Comparison of ENCODE assay signal across 1 cellular context in the genomic region with DNA sequence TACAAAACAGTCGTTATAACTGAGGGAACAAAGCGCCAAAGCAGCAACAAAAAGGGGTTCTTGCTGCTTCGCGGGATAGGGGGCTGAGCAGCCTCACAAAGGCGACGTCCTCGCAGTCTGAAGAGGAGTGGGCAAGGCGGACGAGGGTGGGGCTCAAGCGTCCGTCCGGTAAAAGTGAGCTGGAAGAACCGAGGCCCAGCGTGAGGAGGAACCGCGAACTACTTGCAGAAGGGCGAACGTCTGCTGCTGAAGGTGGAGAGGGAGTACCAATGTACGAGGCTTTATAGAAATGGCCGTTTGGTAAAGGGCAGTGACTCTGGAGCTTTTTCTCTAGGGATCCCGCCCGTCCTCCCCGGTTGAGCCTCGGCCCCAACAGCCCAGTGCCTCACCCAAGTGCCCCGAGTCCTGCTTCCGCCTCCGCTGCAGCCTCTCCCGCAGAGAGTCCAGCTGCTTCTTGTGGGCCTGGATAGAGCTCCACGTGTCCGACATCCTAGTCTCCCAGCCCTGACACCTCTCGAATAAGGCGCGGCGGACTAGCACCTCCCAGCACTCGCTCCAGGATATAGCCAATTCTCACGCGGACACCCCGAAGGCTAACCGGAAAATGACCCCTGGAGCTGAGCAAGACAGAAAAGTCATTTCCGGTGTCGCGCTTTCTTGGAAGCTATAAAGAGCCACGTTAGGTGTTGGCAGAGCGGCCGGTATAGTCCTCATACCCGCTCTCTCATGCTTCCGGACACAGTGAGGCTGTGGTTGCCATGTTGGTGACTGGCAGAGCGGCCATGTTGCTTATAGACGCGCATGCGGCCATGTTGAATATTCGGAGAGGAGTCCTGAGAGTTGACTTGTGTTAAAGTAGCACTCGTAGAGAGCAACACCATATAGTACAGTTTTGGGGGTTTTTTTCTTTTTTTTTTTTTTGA.
TF ChIP-seq lines count a peak whose summit lies in the region.

A gene (minus strand): TSS at position 606 of the 923 bp plus-strand sequence. CDS start 117 bp downstream, at position 489.

TF ChIP-seq in HepG2, 621 proteins besides CTCF, POLR2A, EP300 and RAD21 (continued from another document and continues in another):
- TF ChIP-seq, protein P1, sequence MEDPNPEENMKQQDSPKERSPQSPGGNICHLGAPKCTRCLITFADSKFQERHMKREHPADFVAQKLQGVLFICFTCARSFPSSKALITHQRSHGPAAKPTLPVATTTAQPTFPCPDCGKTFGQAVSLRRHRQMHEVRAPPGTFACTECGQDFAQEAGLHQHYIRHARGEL (CRISPR knock-in tag; IDR thresholded peaks at IDR 0.05), result peak; percentile 86; the same call in 1 of the 2 replicates
- TF ChIP-seq MAFK (conservative IDR thresholded peaks at IDR 0.05 in 1 of 2, IDR thresholded peaks at IDR 0.05 in 1 of 2; ENCODE audit: low read length in 2 of 2), result peak; percentile 41 to 53
- peak; percentile 72 for TF ChIP-seq FOXO1 (CRISPR knock-in tag; IDR thresholded peaks at IDR 0.05)
- TF ChIP-seq, protein P2, sequence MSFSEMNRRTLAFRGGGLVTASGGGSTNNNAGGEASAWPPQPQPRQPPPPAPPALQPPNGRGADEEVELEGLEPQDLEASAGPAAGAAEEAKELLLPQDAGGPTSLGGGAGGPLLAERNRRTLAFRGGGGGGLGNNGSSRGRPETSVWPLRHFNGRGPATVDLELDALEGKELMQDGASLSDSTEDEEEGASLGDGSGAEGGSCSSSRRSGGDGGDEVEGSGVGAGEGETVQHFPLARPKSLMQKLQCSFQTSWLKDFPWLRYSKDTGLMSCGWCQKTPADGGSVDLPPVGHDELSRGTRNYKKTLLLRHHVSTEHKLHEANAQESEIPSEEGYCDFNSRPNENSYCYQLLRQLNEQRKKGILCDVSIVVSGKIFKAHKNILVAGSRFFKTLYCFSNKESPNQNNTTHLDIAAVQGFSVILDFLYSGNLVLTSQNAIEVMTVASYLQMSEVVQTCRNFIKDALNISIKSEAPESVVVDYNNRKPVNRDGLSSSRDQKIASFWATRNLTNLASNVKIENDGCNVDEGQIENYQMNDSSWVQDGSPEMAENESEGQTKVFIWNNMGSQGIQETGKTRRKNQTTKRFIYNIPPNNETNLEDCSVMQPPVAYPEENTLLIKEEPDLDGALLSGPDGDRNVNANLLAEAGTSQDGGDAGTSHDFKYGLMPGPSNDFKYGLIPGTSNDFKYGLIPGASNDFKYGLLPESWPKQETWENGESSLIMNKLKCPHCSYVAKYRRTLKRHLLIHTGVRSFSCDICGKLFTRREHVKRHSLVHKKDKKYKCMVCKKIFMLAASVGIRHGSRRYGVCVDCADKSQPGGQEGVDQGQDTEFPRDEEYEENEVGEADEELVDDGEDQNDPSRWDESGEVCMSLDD (CRISPR knock-in tag; IDR thresholded peaks at IDR 0.05; ENCODE audit: borderline replicate concordance), result peak; percentile 84; the same call in 1 of the 2 replicates
- TF ChIP-seq, protein P3, sequence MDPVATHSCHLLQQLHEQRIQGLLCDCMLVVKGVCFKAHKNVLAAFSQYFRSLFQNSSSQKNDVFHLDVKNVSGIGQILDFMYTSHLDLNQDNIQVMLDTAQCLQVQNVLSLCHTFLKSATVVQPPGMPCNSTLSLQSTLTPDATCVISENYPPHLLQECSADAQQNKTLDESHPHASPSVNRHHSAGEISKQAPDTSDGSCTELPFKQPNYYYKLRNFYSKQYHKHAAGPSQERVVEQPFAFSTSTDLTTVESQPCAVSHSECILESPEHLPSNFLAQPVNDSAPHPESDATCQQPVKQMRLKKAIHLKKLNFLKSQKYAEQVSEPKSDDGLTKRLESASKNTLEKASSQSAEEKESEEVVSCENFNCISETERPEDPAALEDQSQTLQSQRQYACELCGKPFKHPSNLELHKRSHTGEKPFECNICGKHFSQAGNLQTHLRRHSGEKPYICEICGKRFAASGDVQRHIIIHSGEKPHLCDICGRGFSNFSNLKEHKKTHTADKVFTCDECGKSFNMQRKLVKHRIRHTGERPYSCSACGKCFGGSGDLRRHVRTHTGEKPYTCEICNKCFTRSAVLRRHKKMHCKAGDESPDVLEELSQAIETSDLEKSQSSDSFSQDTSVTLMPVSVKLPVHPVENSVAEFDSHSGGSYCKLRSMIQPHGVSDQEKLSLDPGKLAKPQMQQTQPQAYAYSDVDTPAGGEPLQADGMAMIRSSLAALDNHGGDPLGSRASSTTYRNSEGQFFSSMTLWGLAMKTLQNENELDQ (CRISPR knock-in tag; IDR thresholded peaks at IDR 0.05; ENCODE audit: borderline replicate concordance), result peak; percentile 14; the same call in 1 of the 2 replicates
- peak; percentile 73 for TF ChIP-seq ZFP37 (CRISPR knock-in tag; IDR thresholded peaks at IDR 0.05; ENCODE audit: borderline replicate concordance)
- TF ChIP-seq CENPT (CRISPR knock-in tag; IDR thresholded peaks at IDR 0.05; ENCODE audit: low read depth), result peak; percentile 86; the same call in 1 of the 2 replicates
- no peak for TF ChIP-seq NCOA5 (CRISPR knock-in tag; IDR thresholded peaks at IDR 0.05)
- TF ChIP-seq ZNF776 (CRISPR knock-in tag; IDR thresholded peaks at IDR 0.05), result peak; percentile 78; the same call in 1 of the 2 replicates
- TF ChIP-seq, protein P4, sequence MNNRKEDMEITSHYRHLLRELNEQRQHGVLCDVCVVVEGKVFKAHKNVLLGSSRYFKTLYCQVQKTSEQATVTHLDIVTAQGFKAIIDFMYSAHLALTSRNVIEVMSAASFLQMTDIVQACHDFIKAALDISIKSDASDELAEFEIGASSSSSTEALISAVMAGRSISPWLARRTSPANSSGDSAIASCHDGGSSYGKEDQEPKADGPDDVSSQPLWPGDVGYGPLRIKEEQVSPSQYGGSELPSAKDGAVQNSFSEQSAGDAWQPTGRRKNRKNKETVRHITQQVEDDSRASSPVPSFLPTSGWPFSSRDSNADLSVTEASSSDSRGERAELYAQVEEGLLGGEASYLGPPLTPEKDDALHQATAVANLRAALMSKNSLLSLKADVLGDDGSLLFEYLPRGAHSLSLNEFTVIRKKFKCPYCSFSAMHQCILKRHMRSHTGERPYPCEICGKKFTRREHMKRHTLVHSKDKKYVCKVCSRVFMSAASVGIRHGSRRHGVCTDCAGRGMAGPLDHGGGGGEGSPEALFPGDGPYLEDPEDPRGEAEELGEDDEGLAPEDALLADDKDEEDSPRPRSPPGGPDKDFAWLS (CRISPR knock-in tag; IDR thresholded peaks at IDR 0.05; ENCODE audit: borderline replicate concordance), result no peak
- TF ChIP-seq ZNF225 (CRISPR knock-in tag; IDR thresholded peaks at IDR 0.05), result peak; percentile 97; the same call in 1 of the 2 replicates
- peak; percentile 96 for TF ChIP-seq REPIN1 (CRISPR knock-in tag; IDR thresholded peaks at IDR 0.05; ENCODE audit: borderline replicate concordance, low read depth)
- TF ChIP-seq KAT2B (IDR thresholded peaks at IDR 0.05; ENCODE audit: borderline replicate concordance, low read depth, low read length), result no peak
- peak; percentile 98 for TF ChIP-seq YEATS2 (CRISPR knock-in tag; IDR thresholded peaks at IDR 0.05; ENCODE audit: borderline replicate concordance)
- peak; percentile 68; the same call in 1 of the 2 replicates for TF ChIP-seq JUND (CRISPR knock-in tag; IDR thresholded peaks at IDR 0.05)
- TF ChIP-seq, protein P5, sequence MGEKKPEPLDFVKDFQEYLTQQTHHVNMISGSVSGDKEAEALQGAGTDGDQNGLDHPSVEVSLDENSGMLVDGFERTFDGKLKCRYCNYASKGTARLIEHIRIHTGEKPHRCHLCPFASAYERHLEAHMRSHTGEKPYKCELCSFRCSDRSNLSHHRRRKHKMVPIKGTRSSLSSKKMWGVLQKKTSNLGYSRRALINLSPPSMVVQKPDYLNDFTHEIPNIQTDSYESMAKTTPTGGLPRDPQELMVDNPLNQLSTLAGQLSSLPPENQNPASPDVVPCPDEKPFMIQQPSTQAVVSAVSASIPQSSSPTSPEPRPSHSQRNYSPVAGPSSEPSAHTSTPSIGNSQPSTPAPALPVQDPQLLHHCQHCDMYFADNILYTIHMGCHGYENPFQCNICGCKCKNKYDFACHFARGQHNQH (CRISPR knock-in tag; IDR thresholded peaks at IDR 0.05), result peak; percentile 94; the same call in 1 of the 2 replicates
- TF ChIP-seq ZNF431 (CRISPR knock-in tag; IDR thresholded peaks at IDR 0.05; ENCODE audit: borderline replicate concordance, low read depth), result peak; percentile 97
- no peak for TF ChIP-seq CENPX (CRISPR knock-in tag; IDR thresholded peaks at IDR 0.05)
- TF ChIP-seq ZC3H13 (CRISPR knock-in tag; IDR thresholded peaks at IDR 0.05), result 0 out of 2 replicates have a peak, but pooled peaks have one; percentile 48
- TF ChIP-seq NFRKB (IDR thresholded peaks at IDR 0.05), result peak; percentile 97
- peak; percentile 42; the same call in 1 of the 2 replicates for TF ChIP-seq HIVEP1 (CRISPR knock-in tag; IDR thresholded peaks at IDR 0.05)
- TF ChIP-seq ZNF235 (CRISPR knock-in tag; IDR thresholded peaks at IDR 0.05; ENCODE audit: borderline replicate concordance), result peak; percentile 93; the same call in 1 of the 2 replicates
- peak; percentile 93 for TF ChIP-seq ZNF296 (CRISPR knock-in tag; conservative IDR thresholded peaks at IDR 0.05)
- peak; percentile 85; the same call in 1 of the 2 replicates for TF ChIP-seq NFKB2 (CRISPR knock-in tag; IDR thresholded peaks at IDR 0.05; ENCODE audit: borderline replicate concordance)
- peak; percentile 96 for TF ChIP-seq ZNF430 (CRISPR knock-in tag; IDR thresholded peaks at IDR 0.05)
- TF ChIP-seq, protein P6, sequence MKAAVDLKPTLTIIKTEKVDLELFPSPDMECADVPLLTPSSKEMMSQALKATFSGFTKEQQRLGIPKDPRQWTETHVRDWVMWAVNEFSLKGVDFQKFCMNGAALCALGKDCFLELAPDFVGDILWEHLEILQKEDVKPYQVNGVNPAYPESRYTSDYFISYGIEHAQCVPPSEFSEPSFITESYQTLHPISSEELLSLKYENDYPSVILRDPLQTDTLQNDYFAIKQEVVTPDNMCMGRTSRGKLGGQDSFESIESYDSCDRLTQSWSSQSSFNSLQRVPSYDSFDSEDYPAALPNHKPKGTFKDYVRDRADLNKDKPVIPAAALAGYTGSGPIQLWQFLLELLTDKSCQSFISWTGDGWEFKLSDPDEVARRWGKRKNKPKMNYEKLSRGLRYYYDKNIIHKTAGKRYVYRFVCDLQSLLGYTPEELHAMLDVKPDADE (CRISPR knock-in tag; IDR thresholded peaks at IDR 0.05), result no peak
- TF ChIP-seq POLR2G (IDR thresholded peaks at IDR 0.05; ENCODE audit: low read depth, low read length), result peak; percentile 97
- TF ChIP-seq ZNF468 (CRISPR knock-in tag; IDR thresholded peaks at IDR 0.05), result 0 out of 2 replicates have a peak, but pooled peaks have one; percentile 70
- no peak for TF ChIP-seq ZNF10 (CRISPR knock-in tag; IDR thresholded peaks at IDR 0.05; ENCODE audit: borderline replicate concordance, low read depth)
- no peak for TF ChIP-seq ZNF382 (CRISPR knock-in tag; IDR thresholded peaks at IDR 0.05; ENCODE audit: borderline replicate concordance)
- TF ChIP-seq PCBP1 (IDR thresholded peaks at IDR 0.05; ENCODE audit: borderline replicate concordance, low read depth, low read length), result no peak
- peak; percentile 93 for TF ChIP-seq ZNF331 (CRISPR knock-in tag; IDR thresholded peaks at IDR 0.05)
- TF ChIP-seq ZNF670 (CRISPR knock-in tag; IDR thresholded peaks at IDR 0.05; ENCODE audit: borderline replicate concordance), result peak; percentile 94
- peak; percentile 93 for TF ChIP-seq ZMAT3 (CRISPR knock-in tag; conservative IDR thresholded peaks at IDR 0.05)
- peak; percentile 95; the same call in 1 of the 2 replicates for TF ChIP-seq ZNF138 (CRISPR knock-in tag; IDR thresholded peaks at IDR 0.05; ENCODE audit: low read depth)
- TF ChIP-seq, protein P7, sequence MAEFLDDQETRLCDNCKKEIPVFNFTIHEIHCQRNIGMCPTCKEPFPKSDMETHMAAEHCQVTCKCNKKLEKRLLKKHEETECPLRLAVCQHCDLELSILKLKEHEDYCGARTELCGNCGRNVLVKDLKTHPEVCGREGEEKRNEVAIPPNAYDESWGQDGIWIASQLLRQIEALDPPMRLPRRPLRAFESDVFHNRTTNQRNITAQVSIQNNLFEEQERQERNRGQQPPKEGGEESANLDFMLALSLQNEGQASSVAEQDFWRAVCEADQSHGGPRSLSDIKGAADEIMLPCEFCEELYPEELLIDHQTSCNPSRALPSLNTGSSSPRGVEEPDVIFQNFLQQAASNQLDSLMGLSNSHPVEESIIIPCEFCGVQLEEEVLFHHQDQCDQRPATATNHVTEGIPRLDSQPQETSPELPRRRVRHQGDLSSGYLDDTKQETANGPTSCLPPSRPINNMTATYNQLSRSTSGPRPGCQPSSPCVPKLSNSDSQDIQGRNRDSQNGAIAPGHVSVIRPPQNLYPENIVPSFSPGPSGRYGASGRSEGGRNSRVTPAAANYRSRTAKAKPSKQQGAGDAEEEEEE (CRISPR knock-in tag; IDR thresholded peaks at IDR 0.05; ENCODE audit: borderline replicate concordance), result no peak
- TF ChIP-seq, protein P8, sequence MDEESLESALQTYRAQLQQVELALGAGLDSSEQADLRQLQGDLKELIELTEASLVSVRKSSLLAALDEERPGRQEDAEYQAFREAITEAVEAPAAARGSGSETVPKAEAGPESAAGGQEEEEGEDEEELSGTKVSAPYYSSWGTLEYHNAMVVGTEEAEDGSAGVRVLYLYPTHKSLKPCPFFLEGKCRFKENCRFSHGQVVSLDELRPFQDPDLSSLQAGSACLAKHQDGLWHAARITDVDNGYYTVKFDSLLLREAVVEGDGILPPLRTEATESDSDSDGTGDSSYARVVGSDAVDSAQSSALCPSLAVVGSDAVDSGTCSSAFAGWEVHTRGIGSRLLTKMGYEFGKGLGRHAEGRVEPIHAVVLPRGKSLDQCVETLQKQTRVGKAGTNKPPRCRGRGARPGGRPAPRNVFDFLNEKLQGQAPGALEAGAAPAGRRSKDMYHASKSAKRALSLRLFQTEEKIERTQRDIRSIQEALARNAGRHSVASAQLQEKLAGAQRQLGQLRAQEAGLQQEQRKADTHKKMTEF (CRISPR knock-in tag; IDR thresholded peaks at IDR 0.05), result peak; percentile 99
- no peak for TF ChIP-seq ZNF260 (CRISPR knock-in tag; IDR thresholded peaks at IDR 0.05; ENCODE audit: borderline replicate concordance, low read depth)
- no peak for TF ChIP-seq SOX6 (IDR thresholded peaks at IDR 0.05)
- TF ChIP-seq SOX6 (CRISPR knock-in tag; IDR thresholded peaks at IDR 0.05), result peak; percentile 76
- peak; percentile 49; the same call in 1 of the 2 replicates for TF ChIP-seq HNRNPL (IDR thresholded peaks at IDR 0.05; ENCODE audit: low read depth, low read length)
- TF ChIP-seq ZNF160 (CRISPR knock-in tag; IDR thresholded peaks at IDR 0.05), result no peak
- no peak; the same call in 1 of the 2 replicates for TF ChIP-seq ZNF713 (CRISPR knock-in tag; IDR thresholded peaks at IDR 0.05)
- peak; percentile 73 for TF ChIP-seq AGO2 (optimal IDR thresholded peaks at IDR 0.05; ENCODE audit: low read depth, low read length)
- TF ChIP-seq SIX1 (CRISPR knock-in tag; IDR thresholded peaks at IDR 0.05; ENCODE audit: borderline replicate concordance), result no peak; the same call in 1 of the 2 replicates
